ENCODE assay signal across 24 cellular contexts in genomic region chr20:41996951-41997350, GRCh38.
"Had no signal": no experiment of that assay in that cellular context is flagged by ENCODE, and none has a peak within 500 bp of the region (broad histone marks: within the 10 kb centered on the region; RNA-seq: fewer than 3 reads in every experiment).

No MANE protein-coding gene starts in this region.

- H3K36me3 ChIP-seq: neural progenitor cell, ovary, right lobe of liver, sigmoid colon, stomach, thoracic aorta, thyroid gland, tibial nerve, upper lobe of left lung, vagina had no signal

- H3K9me3 ChIP-seq: ovary, right lobe of liver, thoracic aorta, thyroid gland, vagina had no signal

- ATAC-seq: natural killer cell; psoas muscle; stimulated activated effector memory CD8-positive, alpha-beta T cell treated with anti-CD3 and anti-CD28 coated beads, Interleukin-12 subunit alpha, Interleukin-12 subunit beta, amount 100 ng/mL, for 72 hours; stimulated activated naive B cell treated with anti-CD40 and anti-IgM and Interleukin-4, amounts not matched to agents 10 μg/mL and 1 μg/mL and 100 μg/mL, for 72 hours had no signal

- H3K27me3 ChIP-seq: neural progenitor cell, ovary, right lobe of liver, sigmoid colon, stomach, thyroid gland, tibial nerve, upper lobe of left lung, vagina had no signal

- H3K4me1 ChIP-seq: neural progenitor cell, parathyroid adenoma, psoas muscle, right lobe of liver, sigmoid colon, stomach, thyroid gland, tibial nerve, upper lobe of left lung, vagina had no signal

- H3K4me3 ChIP-seq: neural progenitor cell, ovary, psoas muscle, right lobe of liver, sigmoid colon, stomach, thoracic aorta, thyroid gland, tibial nerve, upper lobe of left lung, vagina had no signal

- DNase-seq: natural killer cell; occipital lobe; ovary; posterior cingulate gyrus; psoas muscle; right lobe of liver; sigmoid colon; small intestine; stimulated activated CD4-positive, alpha-beta T cell treated with anti-CD3 and anti-CD28 coated beads, Interleukin-15, amount 100 ng/mL, for 24 hours; stimulated activated CD4-positive, alpha-beta T cell treated with anti-CD3 and anti-CD28 coated beads, Interleukin-2, amount 100 ng/mL, for 24 hours; stimulated activated CD4-positive, alpha-beta T cell treated with anti-CD3 and anti-CD28 coated beads, Interleukin-2, amount 100 ng/mL, for 48 hours; stimulated activated CD4-positive, alpha-beta T cell treated with anti-CD3 and anti-CD28 coated beads, Interleukin-4, amount 100 ng/mL, for 24 hours; stimulated activated naive B cell treated with anti-CD40 and anti-IgM and Interleukin-4, amounts not matched to agents 10 μg/mL and 1 μg/mL and 100 μg/mL, for 72 hours; stimulated activated naive CD4-positive, alpha-beta T cell treated with Interleukin-2 at 50 U/mL for 16 hours; stomach; thyroid gland; trophoblast cell; upper lobe of left lung had no signal

- H3K27ac ChIP-seq: neural progenitor cell, ovary, parathyroid adenoma, psoas muscle, right lobe of liver, sigmoid colon, stomach, thoracic aorta, thyroid gland, tibial nerve, upper lobe of left lung, vagina had no signal
